ENCODE assay signal across 20 cellular contexts in genomic region chr1:47681735-47682134, GRCh38.
"Had no signal": no experiment of that assay in that cellular context is flagged by ENCODE, and none has a peak within 500 bp of the region (broad histone marks: within the 10 kb centered on the region; RNA-seq: fewer than 3 reads in every experiment).

No MANE protein-coding gene starts in this region.

- H3K27ac Mint-ChIP-seq: activated naive CD4-positive, alpha-beta T cell treated with anti-CD3 and anti-CD28 coated beads, Interleukin-2, amount 50 U/mL, for 72 hours; activated T-helper 1 cell treated with anti-CD3 and anti-CD28 coated beads, Interleukin-12 subunit alpha, Interleukin-12 subunit beta, Interleukin-2, Interleukin-4 antibody, amounts not matched to agents 30 ng/mL and 10 ng/mL and 1 ng/mL, durations not matched to agents 14 hours and 24 hours and 36 hours; brain; naive thymus-derived CD4-positive, alpha-beta T cell; progenitor cell of endocrine pancreas; WTC11 had no signal

- H3K27me3 ChIP-seq: SJSA1, upper lobe of left lung had no signal

- H3K36me3 Mint-ChIP-seq: activated naive CD4-positive, alpha-beta T cell treated with anti-CD3 and anti-CD28 coated beads, Interleukin-2, amount 50 U/mL, for 72 hours; brain; naive thymus-derived CD4-positive, alpha-beta T cell; WTC11 had no signal

- H3K36me3 ChIP-seq: heart right ventricle, lower lobe of right lung, SJSA1, upper lobe of left lung had no signal

- H3K27ac ChIP-seq: heart right ventricle, lower lobe of right lung, SJSA1, upper lobe of left lung had no signal

- H3K4me1 ChIP-seq: lower lobe of right lung, upper lobe of left lung had no signal

- H3K4me3 Mint-ChIP-seq: activated T-helper 1 cell treated with anti-CD3 and anti-CD28 coated beads, Interleukin-12 subunit alpha, Interleukin-12 subunit beta, Interleukin-2, Interleukin-4 antibody, amounts not matched to agents 30 ng/mL and 10 ng/mL and 1 ng/mL, durations not matched to agents 14 hours and 24 hours and 36 hours; brain; naive thymus-derived CD4-positive, alpha-beta T cell; neural crest cell; WTC11 had no signal

- ATAC-seq: activated naive CD4-positive, alpha-beta T cell treated with anti-CD3 and anti-CD28 coated beads, Interleukin-2, amount 50 U/mL, for 72 hours; heart right ventricle; lower lobe of right lung; naive thymus-derived CD4-positive, alpha-beta T cell; stimulated activated naive CD8-positive, alpha-beta T cell treated with anti-CD3 and anti-CD28 coated beads, Interleukin-15, Interleukin-2, amounts not matched to agents 100 U/mL and 50 U/mL, for 24 hours; WTC11 had no signal

- H3K4me1 Mint-ChIP-seq: naive thymus-derived CD4-positive, alpha-beta T cell had no signal

- H3K9me3 ChIP-seq: heart right ventricle, lower lobe of right lung, SJSA1, upper lobe of left lung had no signal

- H3K9me3 Mint-ChIP-seq: activated naive CD4-positive, alpha-beta T cell treated with anti-CD3 and anti-CD28 coated beads, Interleukin-2, amount 50 U/mL, for 72 hours; activated T-helper 1 cell treated with anti-CD3 and anti-CD28 coated beads, Interleukin-12 subunit alpha, Interleukin-12 subunit beta, Interleukin-2, Interleukin-4 antibody, amounts not matched to agents 30 ng/mL and 10 ng/mL and 1 ng/mL, durations not matched to agents 14 hours and 24 hours and 36 hours; neural crest cell; WTC11 had no signal

- DNase-seq: activated CD4-positive, alpha-beta T cell treated with anti-CD3 and anti-CD28 coated beads for 4 hours; activated CD4-positive, alpha-beta T cell treated with anti-CD3 and anti-CD28 coated beads, Interleukin-2, amount 50 U/mL, for 48 hours; aorta; caudate nucleus; heart right ventricle; lower lobe of right lung; retina; stimulated activated CD4-positive, alpha-beta T cell treated with anti-CD3 and anti-CD28 coated beads, Interleukin-12 subunit alpha, Interleukin-12 subunit beta, amount 100 ng/mL, for 4 hours; stimulated activated CD4-positive, alpha-beta T cell treated with anti-CD3 and anti-CD28 coated beads, Interleukin-4, amount 100 ng/mL, for 4 hours; stimulated activated naive CD8-positive, alpha-beta T cell treated with anti-CD3 and anti-CD28 coated beads, Interleukin-15, Interleukin-2, amounts not matched to agents 100 U/mL and 50 U/mL, for 24 hours; T-helper 1 cell; upper lobe of left lung had no signal

- H3K4me3 ChIP-seq: heart right ventricle, lower lobe of right lung, SJSA1, upper lobe of left lung had no signal
